ENCODE assay signal across 8 cellular contexts in the genomic region with DNA sequence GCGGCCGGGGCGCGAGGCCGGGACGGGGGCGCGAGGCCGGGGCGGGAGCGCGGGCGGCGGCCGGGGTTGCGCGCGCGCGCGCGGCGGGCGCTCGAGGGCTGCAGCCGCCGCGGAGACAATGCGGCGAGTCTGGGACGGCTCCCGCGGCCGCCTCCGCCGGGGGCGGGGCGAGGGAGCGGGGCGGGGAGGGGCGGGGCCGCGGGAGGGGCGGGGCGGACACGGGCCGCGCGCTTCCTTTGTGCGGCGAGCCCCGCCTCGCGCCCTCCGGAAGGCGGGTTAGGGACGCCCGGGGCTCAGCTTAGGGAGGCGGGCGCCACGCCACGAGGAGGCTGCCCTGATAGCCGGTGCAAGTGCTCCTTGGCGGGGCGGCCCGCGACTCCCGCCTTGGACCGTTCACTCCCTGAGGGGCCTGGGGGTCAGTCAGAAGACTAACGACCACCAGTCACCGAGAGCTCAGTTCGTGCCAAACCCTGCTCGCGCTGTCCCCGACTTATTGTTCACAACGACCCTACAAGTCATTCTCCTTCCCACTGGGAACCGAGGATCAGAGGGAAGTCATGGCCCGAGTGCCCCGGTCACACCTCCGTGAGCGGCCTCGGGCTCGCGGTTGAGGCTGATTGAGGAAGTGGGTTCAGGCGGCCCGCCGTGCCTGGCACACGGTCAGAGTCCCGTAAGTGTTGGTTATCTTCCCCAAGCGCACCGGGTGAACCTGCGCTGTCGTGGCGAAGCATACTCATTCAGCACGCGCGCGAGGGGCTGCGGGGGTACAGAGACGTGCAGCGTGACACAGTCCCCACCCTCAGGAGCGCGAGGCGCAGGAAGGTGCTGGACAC. TPM values are rescaled to one million over a fixed set of nuclear protein-coding genes. Genes with fewer than 3 reads are reported as not detected.
DNase-seq lines count a peak whose midpoint lies in the region; TF ChIP-seq lines count a peak whose summit lies in the region.

No MANE protein-coding gene starts in this region.

- CTCF ChIA-PET in activated naive CD4-positive, alpha-beta T cell treated with anti-CD3 and anti-CD28 coated beads for 36 hours (lab: Charles Lee) = interaction anchor here (1.3 to 2.3 kb wide), 2 partner anchors 55 to 122 kb away, joined by 5 to 8 read pairs; partner anchors contain the start of gene ZSCAN20

- H3K9ac ChIP-seq in Loucy (ENCODE audit: low read depth, low read length, poor library complexity, severe bottlenecking) = peak overlapping the region; percentile 99

- intact Hi-C loops in activated naive CD4-positive, alpha-beta T cell treated with anti-CD3 and anti-CD28 coated beads for 36 hours (cut with micrococcal nuclease) = loop anchor here (1.0 to 5.0 kb wide), 6 partner anchors 53 to 269 kb away; partner anchors contain the start of genes AZIN2, TRIM62, ZNF362 and ZSCAN20

- peaks cover 69% of the 10 kb centered on the region for H3K27me3 ChIP-seq in H7 (ENCODE audit: control insufficient read depth, insufficient read depth, low read length)
- H3K27me3 ChIP-seq in Loucy (ENCODE audit: insufficient read depth, low read length, poor library complexity, severe bottlenecking) = no peaks in the 10 kb centered on the region

- H3K36me3 ChIP-seq in H7 (replicated peaks; ENCODE audit: control insufficient read depth, insufficient read depth, low read length) = no peaks in the 10 kb centered on the region
- no peaks in the 10 kb centered on the region for H3K36me3 ChIP-seq in Loucy (ENCODE audit: insufficient read depth, low read length)

- H3F3A ChIP-seq in Loucy (ENCODE audit: low read depth) = no peaks in the 10 kb centered on the region

- H3K9me3 Mint-ChIP-seq in activated naive CD4-positive, alpha-beta T cell treated with anti-CD3 and anti-CD28 coated beads for 36 hours = no peaks in the 10 kb centered on the region

- peaks cover 8% of the 10 kb centered on the region for H3K36me3 Mint-ChIP-seq in activated naive CD4-positive, alpha-beta T cell treated with anti-CD3 and anti-CD28 coated beads for 36 hours (ENCODE audit: low read depth)

- no peak for TF ChIP-seq CTCF in Loucy (conservative IDR thresholded peaks at IDR 0.05; ENCODE audit: low read length)

- H2AFZ ChIP-seq in Loucy (ENCODE audit: low read length) = peak overlapping the region; percentile 99

- DNase-seq in G401 (ENCODE audit: low spot score) (peak; percentile 83), H7 (peak; percentile 99), SK-MEL-5 (ENCODE audit: low read depth, low spot score) (peak; percentile 75), germinal center (ENCODE audit: low spot score) (peak; percentile 94), nucleus accumbens (lab: John Stamatoyannopoulos, UW) (peak in 53 of 56 donors; percentile 24 to 89 (median 76)), superior temporal gyrus (ENCODE audit: extremely low spot score) (peak; percentile 80)
- peak; percentile 76 for DNase-seq in activated naive CD4-positive, alpha-beta T cell treated with anti-CD3 and anti-CD28 coated beads for 36 hours

- H3K4me3 ChIP-seq in H7 (ENCODE audit: insufficient read depth, low read depth, low read length) (peak overlapping the region; percentile 60), Loucy (ENCODE audit: low read length, poor library complexity, severe bottlenecking) (peak overlapping the region; percentile 99)

- H3K27me3 Mint-ChIP-seq in activated naive CD4-positive, alpha-beta T cell treated with anti-CD3 and anti-CD28 coated beads for 36 hours (ENCODE audit: low read depth) = no peaks in the 10 kb centered on the region

- H3K4me1 ChIP-seq in Loucy (ENCODE audit: insufficient read depth, low read length, poor library complexity, severe bottlenecking) = peaks cover 50% of the 10 kb centered on the region

- peaks cover 65% of the 10 kb centered on the region for H3K79me2 ChIP-seq in Loucy (ENCODE audit: insufficient read depth, low read length)

- no peaks in the 10 kb centered on the region for H3K9me2 ChIP-seq in Loucy (replicated peaks; ENCODE audit: low read depth, low read length)

- H3K4me1 Mint-ChIP-seq in activated naive CD4-positive, alpha-beta T cell treated with anti-CD3 and anti-CD28 coated beads for 36 hours (ENCODE audit: low read depth) = peaks cover 45% of the 10 kb centered on the region

- in situ Hi-C loops in G401 (cut with HindIII; ENCODE audit: low sequenced_read_pairs) = no loop called here
- in situ Hi-C loops in SK-MEL-5 (cut with HindIII; ENCODE audit: low pct_unique_long_range_greater_than_20kb, low sequenced_read_pairs) = no loop called here

- H3K4me2 ChIP-seq in Loucy (ENCODE audit: low read depth, low read length, poor library complexity, severe bottlenecking) = peak overlapping the region; percentile 100

- no peaks in the 10 kb centered on the region for H3K9me3 ChIP-seq in Loucy (ENCODE audit: insufficient read depth, low read depth, low read length)

- H3K4me3 Mint-ChIP-seq in activated naive CD4-positive, alpha-beta T cell treated with anti-CD3 and anti-CD28 coated beads for 36 hours = peak overlapping the region; percentile 89

- peak overlapping the region; percentile 84 for H3K27ac Mint-ChIP-seq in activated naive CD4-positive, alpha-beta T cell treated with anti-CD3 and anti-CD28 coated beads for 36 hours

- H4K20me1 ChIP-seq in Loucy (ENCODE audit: insufficient read depth, low read length, poor library complexity, severe bottlenecking) = peaks cover 40% of the 10 kb centered on the region

RNA-seq across cellular contexts. Expression of gene A3GALT2, which starts 29.1 kb away (rescaled TPM):
- total RNA-seq in G401 (2014; rRNA removed; shearing (Covaris generic)) = not detected in 2 replicates
- total RNA-seq in H7 (2014; rRNA removed; shearing (Covaris generic)) = not detected in 2 replicates
- total RNA-seq in SK-MEL-5 (2014; rRNA removed; shearing (Covaris generic)) = not detected in 2 replicates
- not detected in 2 replicates for polyA plus RNA-seq in SK-MEL-5 (2015; cell fraction: cytosol; rRNA removed)
- polyA plus RNA-seq in SK-MEL-5 (2015; cell fraction: nucleus; rRNA removed) = not detected in 2 replicates
- not detected for total RNA-seq in activated naive CD4-positive, alpha-beta T cell treated with anti-CD3 and anti-CD28 coated beads for 36 hours

Comparison
In these comparisons a context has a peak if more than half of its experiments do, and no peak if none do; other contexts are left out.
1. Peak in every context shown above with its lines: DNase-seq and H3K4me3 ChIP-seq.